In genomic region chr6:22323848-22324247, GRCh38 we compare ENCODE assay signal across 35 cellular contexts. TPM values are rescaled to one million over a fixed set of nuclear protein-coding genes. Genes with fewer than 3 reads are reported as not detected.
"Had no signal": no experiment of that assay in that cellular context is flagged by ENCODE, and none has a peak within 500 bp of the region (broad histone marks: within the 10 kb centered on the region; RNA-seq: fewer than 3 reads in every experiment).

No MANE protein-coding gene starts in this region.

- H3K4me3 Mint-ChIP-seq: dendritic cell treated with granulocyte-macrophage colony-stimulating factor and Interleukin-4, amounts not matched to agents 40 ng/mL and 50 ng/mL, for 4 days; endodermal cell; memory B cell; mesothelial cell of epicardium; naive B cell; natural killer cell treated with Interleukin-12 subunit alpha and Interleukin-12 subunit beta and Interleukin-15 and Interleukin-18, amount 100 ng/mL, for 72 hours; stimulated activated effector memory CD8-positive, alpha-beta T cell treated with anti-CD3 and anti-CD28 coated beads, Interleukin-12 subunit alpha, Interleukin-12 subunit beta, amount 100 ng/mL, for 72 hours; type B pancreatic cell had no signal

- H3K4me1 Mint-ChIP-seq: endodermal cell; memory B cell; naive B cell; stimulated activated effector memory CD8-positive, alpha-beta T cell treated with anti-CD3 and anti-CD28 coated beads, Interleukin-12 subunit alpha, Interleukin-12 subunit beta, amount 100 ng/mL, for 72 hours had no signal

- H3K27ac ChIP-seq: colonic mucosa, epithelial cell of prostate, gastrocnemius medialis, hepatocyte, ovary, psoas muscle, sigmoid colon, stomach, thyroid gland had no signal

- H2AFZ ChIP-seq: hepatocyte had no signal

- H3K36me3 ChIP-seq: colonic mucosa, gastrocnemius medialis, ovary, sigmoid colon, stomach, thyroid gland had no signal

- H3K4me1 ChIP-seq: colonic mucosa, gastrocnemius medialis, psoas muscle, thyroid gland had no signal

- ATAC-seq: esophagus mucosa; gastrocnemius medialis; left lobe of liver; mucosa of descending colon; natural killer cell treated with Interleukin-12 subunit alpha and Interleukin-12 subunit beta and Interleukin-15 and Interleukin-18, amount 100 ng/mL, for 72 hours; psoas muscle; right cardiac atrium; stimulated activated effector memory CD8-positive, alpha-beta T cell treated with anti-CD3 and anti-CD28 coated beads, Interleukin-12 subunit alpha, Interleukin-12 subunit beta, amount 100 ng/mL, for 72 hours had no signal

- H3K4me3 ChIP-seq: colonic mucosa, gastrocnemius medialis, hepatocyte, lung, mucosa of descending colon, ovary, psoas muscle, sigmoid colon, stomach, thyroid gland had no signal

- H3K27ac Mint-ChIP-seq: dendritic cell treated with granulocyte-macrophage colony-stimulating factor and Interleukin-4, amounts not matched to agents 40 ng/mL and 50 ng/mL, for 4 days; endodermal cell; memory B cell; mesothelial cell of epicardium; naive B cell; natural killer cell treated with Interleukin-12 subunit alpha and Interleukin-12 subunit beta and Interleukin-15 and Interleukin-18, amount 100 ng/mL, for 72 hours; stimulated activated effector memory CD8-positive, alpha-beta T cell treated with anti-CD3 and anti-CD28 coated beads, Interleukin-12 subunit alpha, Interleukin-12 subunit beta, amount 100 ng/mL, for 72 hours; type B pancreatic cell had no signal

- H3K27me3 Mint-ChIP-seq: dendritic cell treated with granulocyte-macrophage colony-stimulating factor and Interleukin-4, amounts not matched to agents 40 ng/mL and 50 ng/mL, for 4 days; memory B cell; naive B cell; natural killer cell treated with Interleukin-12 subunit alpha and Interleukin-12 subunit beta and Interleukin-15 and Interleukin-18, amount 100 ng/mL, for 72 hours; type B pancreatic cell had no signal

- H3K9me3 Mint-ChIP-seq: dendritic cell treated with granulocyte-macrophage colony-stimulating factor and Interleukin-4, amounts not matched to agents 40 ng/mL and 50 ng/mL, for 4 days; mesothelial cell of epicardium; natural killer cell treated with Interleukin-12 subunit alpha and Interleukin-12 subunit beta and Interleukin-15 and Interleukin-18, amount 100 ng/mL, for 72 hours had no signal

- H3K4me2 ChIP-seq: hepatocyte had no signal

- H3K36me3 Mint-ChIP-seq: memory B cell; mesothelial cell of epicardium; naive B cell; natural killer cell treated with Interleukin-12 subunit alpha and Interleukin-12 subunit beta and Interleukin-15 and Interleukin-18, amount 100 ng/mL, for 72 hours; stimulated activated effector memory CD8-positive, alpha-beta T cell treated with anti-CD3 and anti-CD28 coated beads, Interleukin-12 subunit alpha, Interleukin-12 subunit beta, amount 100 ng/mL, for 72 hours; type B pancreatic cell had no signal

- DNase-seq: colonic mucosa; effector CD8-positive, alpha-beta T cell; endodermal cell; foreskin fibroblast; gastrocnemius medialis; head of caudate nucleus; kidney; mucosa of descending colon; naive B cell; nucleus accumbens; ovary; posterior cingulate gyrus; psoas muscle; right cardiac atrium; sigmoid colon; stimulated activated CD4-positive, alpha-beta T cell treated with anti-CD3 and anti-CD28 coated beads, Interleukin-2, amount 100 ng/mL, for 24 hours; stimulated activated CD4-positive, alpha-beta T cell treated with anti-CD3 and anti-CD28 coated beads, Interleukin-4, amount 100 ng/mL, for 24 hours; stimulated activated naive CD4-positive, alpha-beta T cell treated with Interleukin-2 at 50 U/mL for 16 hours; stomach; thyroid gland had no signal

- H3K27me3 ChIP-seq: colonic mucosa, gastrocnemius medialis, hepatocyte, ovary, sigmoid colon, stomach, thyroid gland had no signal

- H3K9me3 ChIP-seq: colonic mucosa, gastrocnemius medialis, mucosa of descending colon, ovary, psoas muscle, sigmoid colon, stomach, thyroid gland had no signal

RNA-seq across cellular contexts. Expression of gene PRL, which starts 27.0 kb away (rescaled TPM):
- total RNA-seq: colonic mucosa; endodermal cell; esophagus mucosa; gastrocnemius medialis; glomerular endothelial cell; hepatocyte; kidney; left lobe of liver; liver; mesothelial cell of epicardium; mucosa of descending colon; natural killer cell treated with Interleukin-12 subunit alpha and Interleukin-12 subunit beta and Interleukin-15 and Interleukin-18, amount 100 ng/mL, for 72 hours; psoas muscle; renal cortical epithelial cell; right cardiac atrium; sigmoid colon; stomach; temporal lobe; thyroid gland had no signal
- polyA plus RNA-seq: hepatocyte, liver, right cardiac atrium, stomach had no signal
